In the genomic region with DNA sequence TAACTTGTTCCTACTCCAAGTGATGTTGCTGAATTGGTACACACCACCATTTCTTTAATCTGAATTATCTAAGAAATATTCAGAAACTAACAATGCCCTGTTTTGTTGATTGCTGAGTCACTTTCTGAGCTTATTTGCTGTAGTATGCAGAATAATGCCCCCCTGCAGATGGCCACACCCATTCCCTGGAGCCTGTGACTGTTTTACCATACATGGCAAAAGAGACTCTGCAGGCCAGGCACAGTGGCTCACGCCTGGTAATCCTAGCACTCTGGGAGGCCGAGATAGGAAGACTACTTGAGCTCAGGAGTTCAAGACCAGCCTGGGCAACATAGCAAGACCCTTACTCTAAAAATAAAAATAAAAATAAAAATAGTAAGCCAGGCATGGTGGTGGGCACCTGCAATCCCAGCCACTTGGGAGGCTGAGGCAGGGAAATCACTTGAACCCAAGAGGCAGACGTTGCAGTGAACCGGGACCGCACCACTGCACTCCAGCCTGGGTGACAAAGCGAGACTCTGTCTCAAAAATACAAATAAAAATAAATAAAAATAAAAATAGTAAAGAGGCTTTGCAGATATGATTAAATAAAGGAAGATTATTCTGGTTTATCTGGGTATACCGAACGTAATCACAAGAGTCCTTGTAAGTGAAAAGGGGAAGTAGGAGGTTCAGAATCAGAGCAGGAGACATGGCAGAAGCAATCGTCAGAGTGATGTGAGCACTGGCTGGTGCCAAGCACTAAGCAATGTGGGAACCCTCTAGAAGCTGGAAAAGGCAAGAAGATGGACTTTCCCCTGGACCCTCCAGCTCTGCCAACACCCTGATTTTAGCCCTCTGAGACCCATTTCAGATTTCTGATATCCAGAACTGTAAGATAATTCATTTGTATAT, we compare ENCODE assay signal across 11 cellular contexts. TPM values are rescaled to one million over a fixed set of nuclear protein-coding genes. Genes with fewer than 3 reads are reported as not detected.
DNase-seq lines count a peak whose midpoint lies in the region; ATAC-seq and TF ChIP-seq lines count a peak whose summit lies in the region.
"Had no signal": no experiment of that assay in that cellular context is flagged by ENCODE, and none has a peak within 500 bp of the region (broad histone marks: within the 10 kb centered on the region; RNA-seq: fewer than 3 reads in every experiment).

No MANE protein-coding gene starts in this region.

- TF ChIP-seq CTCF in MCF 10A (IDR thresholded peaks at IDR 0.05; ENCODE audit: unreplicated experiment) = no peak
- no peak for TF ChIP-seq CTCF in breast epithelium (IDR thresholded peaks at IDR 0.05)
- TF ChIP-seq CTCF in RWPE2 (IDR thresholded peaks at IDR 0.05; ENCODE audit: poor library complexity, severe bottlenecking) = no peak

- DNase-seq in MCF 10A (ENCODE audit: unreplicated experiment) (peak; percentile 55), breast epithelium (ENCODE audit: low spot score in 2 of 2) (no peak), RWPE2 (ENCODE audit: low spot score) (no peak), fibroblast of gingiva (ENCODE audit: low read depth) (peak; percentile 86), stromal cell of bone marrow (ENCODE audit: low read depth) (peak; percentile 71), NCI-H2227 (lab: John Stamatoyannopoulos, UW; ENCODE audit: unreplicated experiment) (no peak), D341Med (ENCODE audit: low spot score) (no peak), NCI-H1436 (lab: John Stamatoyannopoulos, UW) (no peak)
- DNase-seq: stimulated activated CD8-positive, alpha-beta memory T cell treated with anti-CD3 and anti-CD28 coated beads, Interleukin-4, amount 100 ng/mL, for 48 hours had no signal

- peak; percentile 73 for ATAC-seq in RWPE2 (ENCODE audit: low read depth)

- no peaks in the 10 kb centered on the region for H3K4me1 ChIP-seq in breast epithelium
- H3K4me1 ChIP-seq in RWPE2 (ENCODE audit: insufficient read depth, poor library complexity, severe bottlenecking) = peaks cover 4% of the 10 kb centered on the region

- BruUV-seq in MCF 10A (replicated peaks; lab: Mats Ljungman, UMichigan) = no TSS peak

- H3K36me3 Mint-ChIP-seq in MCF 10A (ENCODE audit: insufficient read depth, unreplicated experiment) = peaks cover 76% of the 10 kb centered on the region

- H3K9me3 ChIP-seq in breast epithelium (no peaks in the 10 kb centered on the region), RWPE2 (ENCODE audit: severe bottlenecking) (no peaks in the 10 kb centered on the region)

- H3K4me3 Mint-ChIP-seq in MCF 10A (ENCODE audit: unreplicated experiment) = no peak overlapping the region
- H3K4me3 Mint-ChIP-seq: neural crest cell had no signal

- H3K27ac Mint-ChIP-seq in MCF 10A (ENCODE audit: low read depth, unreplicated experiment) = no peak overlapping the region

- H3K4me3 ChIP-seq in breast epithelium = no peak overlapping the region
- no peak overlapping the region for H3K4me3 ChIP-seq in RWPE2 (ENCODE audit: severe bottlenecking)

- H3K36me3 ChIP-seq in breast epithelium = no peaks in the 10 kb centered on the region
- H3K36me3 ChIP-seq in RWPE2 (ENCODE audit: low read depth) = peaks cover 61% of the 10 kb centered on the region

- peaks cover 7% of the 10 kb centered on the region for H3K4me1 Mint-ChIP-seq in MCF 10A (ENCODE audit: insufficient read depth, unreplicated experiment)
- H3K4me1 Mint-ChIP-seq: neural crest cell had no signal

- H3K9me3 Mint-ChIP-seq in MCF 10A (ENCODE audit: unreplicated experiment) = no peaks in the 10 kb centered on the region
- H3K9me3 Mint-ChIP-seq: neural crest cell had no signal

- no peaks in the 10 kb centered on the region for H3K27me3 Mint-ChIP-seq in MCF 10A (ENCODE audit: insufficient read depth, unreplicated experiment)

- POLR2A ChIA-PET in MCF 10A (lab: Yijun Ruan, JAX) = interaction anchor here (0.6 to 1.5 kb wide), 5 partner anchors 8 to 363 kb away, joined by 3 read pairs; partner anchors contain the start of gene TM4SF19

- intact Hi-C loops in MCF 10A (cut with micrococcal nuclease) (no loop called here), breast epithelium (cut with DNase I; ENCODE audit: low total_unique reads) (no loop called here)

- CTCF ChIA-PET in MCF 10A (lab: Yijun Ruan, JAX) = interaction anchor here (0.6 to 2.2 kb wide), 4 partner anchors 71 to 369 kb away, joined by 3 to 5 read pairs (median 4); no protein-coding TSS in a partner anchor

- H3K27ac ChIP-seq in breast epithelium (no peak overlapping the region), RWPE2 (ENCODE audit: poor library complexity, severe bottlenecking) (peak overlapping the region; percentile 1)

- H3K27me3 ChIP-seq in breast epithelium (no peaks in the 10 kb centered on the region), RWPE2 (ENCODE audit: insufficient read depth, poor library complexity, severe bottlenecking) (no peaks in the 10 kb centered on the region)

- TF ChIP-seq POLR2A in breast epithelium (IDR thresholded peaks at IDR 0.05) = no peak

RNA-seq across cellular contexts. Expression of gene PCYT1A, which starts 19.0 kb away (rescaled TPM):
- 64.5 and 78.1 TPM in 2 replicates for total RNA-seq in MCF 10A (2022)
- 10 to 100 TPM; 55.9 to 92.0 (median 56.4) TPM for total RNA-seq in breast epithelium

RNA-seq across cellular contexts. Expression of gene DYNLT2B, which starts 49.5 kb away (rescaled TPM):
- 22.3 and 23.5 TPM in 2 replicates for total RNA-seq in MCF 10A (2022)
- 10 to 100 TPM in 2 of 3 donors, 1 to 10 TPM in 1; 8.5 to 14.9 (median 14.1) TPM for total RNA-seq in breast epithelium

RNA-seq across cellular contexts. Expression of gene SLC51A, which starts 52.2 kb away (rescaled TPM):
- not detected in 2 replicates for total RNA-seq in MCF 10A (2022)
- total RNA-seq in breast epithelium = not detected
- total RNA-seq: dermis microvascular lymphatic vessel endothelial cell, neural crest cell had no signal

RNA-seq across cellular contexts. Expression of gene ZDHHC19, which starts 57.3 kb away (rescaled TPM):
- not detected in 2 replicates for total RNA-seq in MCF 10A (2022)
- total RNA-seq in breast epithelium = not detected
- total RNA-seq: dermis microvascular lymphatic vessel endothelial cell, neural crest cell had no signal

Comparison
In these comparisons a context has a peak if more than half of its experiments do, and no peak if none do; other contexts are left out.
1. DNase-seq: peak in MCF 10A (single experiment), fibroblast of gingiva (single experiment) and stromal cell of bone marrow (single experiment); none in breast epithelium (0 of 2), RWPE2 (single experiment), NCI-H2227 (single experiment), D341Med (single experiment) and NCI-H1436 (single experiment).